In the genomic region with DNA sequence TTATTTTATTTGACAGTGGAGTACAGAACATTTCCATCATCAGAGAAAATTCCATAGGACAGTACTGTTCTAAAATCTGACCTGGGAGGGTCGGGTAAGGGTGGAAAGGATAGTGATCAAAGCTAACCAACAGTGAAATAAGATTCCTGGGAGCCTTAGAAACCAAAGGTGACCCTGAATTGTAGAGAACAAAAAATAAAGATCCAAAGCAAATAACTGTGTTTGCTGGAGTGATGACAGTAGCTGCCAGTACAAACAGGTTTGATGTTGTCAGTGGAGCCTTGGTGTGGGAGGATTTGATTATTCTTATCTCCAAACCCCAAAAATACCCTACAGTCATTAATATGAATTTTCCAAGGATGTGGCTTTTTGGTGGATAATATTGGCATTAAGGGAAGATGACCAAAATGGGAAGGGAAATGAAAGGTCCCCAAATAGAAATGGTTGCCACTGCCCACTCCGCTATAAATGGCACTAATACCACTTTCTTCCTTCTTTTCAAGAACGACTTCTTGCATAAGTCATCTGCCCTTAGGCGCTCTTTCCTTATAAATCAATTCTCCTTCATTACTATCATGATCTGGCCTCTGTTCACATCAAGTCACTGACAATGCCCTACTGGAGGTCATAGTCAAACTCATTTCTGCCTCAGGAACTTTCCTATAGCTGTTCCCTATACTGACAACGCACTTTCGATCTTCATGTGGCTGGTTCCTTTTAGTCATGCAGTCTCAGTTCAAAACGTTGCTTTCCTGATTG, we compare ENCODE assay signal across 32 cellular contexts. TPM values are rescaled to one million over a fixed set of nuclear protein-coding genes. Genes with fewer than 3 reads are reported as not detected.
DNase-seq lines count a peak whose midpoint lies in the region; ATAC-seq and TF ChIP-seq lines count a peak whose summit lies in the region.
"Had no signal": no experiment of that assay in that cellular context is flagged by ENCODE, and none has a peak within 500 bp of the region (broad histone marks: within the 10 kb centered on the region; RNA-seq: fewer than 3 reads in every experiment).

No MANE protein-coding gene starts in this region.

- peak; percentile 27 for ATAC-seq in PC-3
- ATAC-seq: heart left ventricle, pancreas, Right ventricle myocardium inferior had no signal

- CTCF ChIA-PET in mammary epithelial cell (lab: Charles Lee; ENCODE audit: low non-redundant PET) (no interaction called here), PC-3 (lab: Charles Lee) (no interaction called here)

- H3K79me2 ChIP-seq in mammary epithelial cell (ENCODE audit: insufficient read depth, low read length) (no peaks in the 10 kb centered on the region), PC-3 (ENCODE audit: low read length) (no peaks in the 10 kb centered on the region)

- no peaks in the 10 kb centered on the region for H3K9me3 ChIP-seq in breast epithelium
- H3K9me3 ChIP-seq in mammary epithelial cell (replicated peaks; ENCODE audit: insufficient read depth, low read length), result no peaks in the 10 kb centered on the region
- H3K9me3 ChIP-seq in PC-3 (ENCODE audit: low read length), result no peaks in the 10 kb centered on the region
- H3K9me3 ChIP-seq in esophagus squamous epithelium, result no peaks in the 10 kb centered on the region
- H3K9me3 ChIP-seq: BE2C, colonic mucosa, heart left ventricle, pancreas, stomach, tibial artery had no signal

- H3K27me3 ChIP-seq in breast epithelium (no peaks in the 10 kb centered on the region), mammary epithelial cell (ENCODE audit: insufficient read depth, low read length) (no peaks in the 10 kb centered on the region), PC-3 (ENCODE audit: low read length) (no peaks in the 10 kb centered on the region), esophagus squamous epithelium (peaks cover 0 to 3% (median 0%) of the 10 kb centered on the region in 4 donors)
- H3K27me3 ChIP-seq: BE2C, colonic mucosa, heart left ventricle, MG63, pancreas, stomach had no signal

- 61% methylated on average over 7 of the region's 7 CpGs for WGBS in mammary epithelial cell (ENCODE audit: low coverage, missing lambda C conversion rate)
- 32 to 45% methylated on average over 7 of the region's 7 CpGs for WGBS in esophagus squamous epithelium, 2 donors

- no peaks in the 10 kb centered on the region for H3F3A ChIP-seq in PC-3 (ENCODE audit: low read length, unreplicated experiment)

- H3K9me2 ChIP-seq in PC-3 (replicated peaks; ENCODE audit: low read length), result no peaks in the 10 kb centered on the region

- H3K4me2 ChIP-seq in mammary epithelial cell (ENCODE audit: insufficient read depth, low read depth, low read length) (no peak overlapping the region), PC-3 (ENCODE audit: low read length) (no peak overlapping the region)

- BruUV-seq in mammary epithelial cell (replicated peaks; lab: Mats Ljungman, UMichigan), result no TSS peak
- BruUV-seq in PC-3 (replicated peaks; lab: Mats Ljungman, UMichigan), result no TSS peak

- in situ Hi-C loops in mammary epithelial cell (cut with MboI; ENCODE audit: low sequenced_read_pairs in 2 of 2), result no loop called here

- H3K4me3 ChIP-seq in breast epithelium (no peak overlapping the region), mammary epithelial cell (replicated peaks in 1 of 3; ENCODE audit: insufficient read depth in 1 of 3, low read depth in 2 of 3, low read length in 3 of 3) (no peak overlapping the region), PC-3 (ENCODE audit: low read length) (no peak overlapping the region), esophagus squamous epithelium (no peak overlapping the region)
- H3K4me3 ChIP-seq: colonic mucosa, heart left ventricle, lung, MG63, pancreas, stomach, tibial artery had no signal

- peak overlapping the region; percentile 9 to 33 for H3K27ac ChIP-seq in breast epithelium
- H3K27ac ChIP-seq in mammary epithelial cell (ENCODE audit: insufficient read depth, low read depth, low read length), result no peak overlapping the region
- peak overlapping the region; percentile 56 for H3K27ac ChIP-seq in PC-3 (ENCODE audit: low read length)
- H3K27ac ChIP-seq in esophagus squamous epithelium, result peak overlapping the region in 3 of 4 donors; percentile 59 to 90 (median 59)
- H3K27ac ChIP-seq: colonic mucosa, heart left ventricle, pancreas, stomach, tibial artery had no signal

- intact Hi-C loops in breast epithelium (cut with DNase I; ENCODE audit: low total_unique reads), result no loop called here
- intact Hi-C loops in mammary epithelial cell (cut with micrococcal nuclease), result no loop called here
- intact Hi-C loops in PC-3 (cut with micrococcal nuclease), result no loop called here
- intact Hi-C loops in esophagus squamous epithelium (cut with DNase I), result no loop called here
- intact Hi-C loops in cardiac septum (cut with DNase I), result no loop called here

- dilution Hi-C loops in mammary epithelial cell (cut with HindIII; ENCODE audit: low sequenced_read_pairs), result no loop called here

- H3K4me1 ChIP-seq in breast epithelium, result no peaks in the 10 kb centered on the region
- H3K4me1 ChIP-seq in mammary epithelial cell (ENCODE audit: insufficient read depth, low read length), result no peaks in the 10 kb centered on the region
- peaks cover 36% of the 10 kb centered on the region for H3K4me1 ChIP-seq in PC-3 (ENCODE audit: insufficient read depth, low read length)
- peaks cover 0 to 93% (median 7%) of the 10 kb centered on the region in 3 donors for H3K4me1 ChIP-seq in esophagus squamous epithelium
- H3K4me1 ChIP-seq: BE2C, colonic mucosa, heart left ventricle, pancreas, stomach, tibial artery had no signal

- H3K9ac ChIP-seq in mammary epithelial cell (ENCODE audit: insufficient read depth, low read length) (no peak overlapping the region), PC-3 (ENCODE audit: low read length) (no peak overlapping the region)

- TF ChIP-seq CTCF in breast epithelium (IDR thresholded peaks at IDR 0.05) (no peak), mammary epithelial cell (conservative IDR thresholded peaks at IDR 0.05 in 1 of 2, IDR thresholded peaks at IDR 0.05 in 1 of 2; ENCODE audit: extremely low read depth in 1 of 2, insufficient read depth in 1 of 2, low read depth in 1 of 2, low read length in 2 of 2) (no peak), PC-3 (conservative IDR thresholded peaks at IDR 0.05; ENCODE audit: low read depth, low read length) (no peak), esophagus squamous epithelium (IDR thresholded peaks at IDR 0.05) (no peak)

- H3K36me3 ChIP-seq in breast epithelium (no peaks in the 10 kb centered on the region), mammary epithelial cell (ENCODE audit: insufficient read depth, low read length) (no peaks in the 10 kb centered on the region), PC-3 (ENCODE audit: low read depth, low read length) (peaks cover 7% of the 10 kb centered on the region; the same call in 1 of the 2 replicates), esophagus squamous epithelium (peaks cover 0 to 26% (median 0%) of the 10 kb centered on the region in 3 donors)
- H3K36me3 ChIP-seq: BE2C, colonic mucosa, heart left ventricle, MG63, tibial artery had no signal

- H4K20me1 ChIP-seq in mammary epithelial cell (ENCODE audit: insufficient read depth, low read length), result no peaks in the 10 kb centered on the region
- no peaks in the 10 kb centered on the region for H4K20me1 ChIP-seq in PC-3 (ENCODE audit: low read length)

- POLR2A ChIA-PET in PC-3 (lab: Charles Lee; ENCODE audit: unreplicated experiment), result no interaction called here

- H2AFZ ChIP-seq in mammary epithelial cell (ENCODE audit: low read depth, low read length) (no peak overlapping the region), PC-3 (ENCODE audit: low read length) (no peak overlapping the region)

- TF ChIP-seq POLR2A in breast epithelium (IDR thresholded peaks at IDR 0.05) (no peak), esophagus squamous epithelium (IDR thresholded peaks at IDR 0.05) (no peak)

- DNase-seq in breast epithelium (ENCODE audit: low spot score in 2 of 2) (no peak), mammary epithelial cell (no peak), PC-3 (peak; percentile 52), esophagus squamous epithelium (lab: John Stamatoyannopoulos, UW) (no peak), NCI-H226 (no peak), cardiac septum (ENCODE audit: low spot score) (no peak), SHP77 (lab: John Stamatoyannopoulos, UW) (no peak), Kasumi-1 (lab: John Stamatoyannopoulos, UW) (no peak)
- DNase-seq: ACHN; activated B cell treated with CpG ODN at 0.5 μM for 24 hours; activated CD4-positive, alpha-beta T cell treated with anti-CD3 and anti-CD28 coated beads, Interleukin-2, amount 50 U/mL, for 4 hours; anterior cingulate cortex; BE2C; colonic mucosa; DMS79 treated with DMSO at 0.1 percent for 48 hours; effector CD8-positive, alpha-beta T cell; erythroblast; foreskin fibroblast; H9; heart left ventricle; MG63; NCI-H1436 treated with DMSO at 0.1 percent for 48 hours; NCI-H2171 treated with DMSO at 0.1 percent for 48 hours; NCI-H526 treated with DMSO at 0.1 percent for 48 hours; nephron progenitor cell; pancreas; stimulated activated CD4-positive, alpha-beta T cell treated with anti-CD3 and anti-CD28 coated beads, Interleukin-2, amount 100 ng/mL, for 24 hours; stomach; tibial artery had no signal

RNA-seq across cellular contexts. Expression of gene EHF, which starts 44.4 kb away (rescaled TPM):
- total RNA-seq in breast epithelium, result 100 to 1,000 TPM in 2 of 3 donors, under 1 TPM in 1; 0.16 to 392 (median 132) TPM
- 10 to 100 TPM in 1 of 2 donors, 1 to 10 TPM in 1; 9.7 to 41.9 TPM for total RNA-seq in mammary epithelial cell
- 6.4 TPM for polyA plus RNA-seq in mammary epithelial cell
- 5.1 TPM for polyA minus RNA-seq in mammary epithelial cell
- total RNA-seq in PC-3 (2014; rRNA removed), result 29.0 and 37.0 TPM in 2 replicates
- 100 to 1,000 TPM; 265 to 388 (median 325) TPM for total RNA-seq in esophagus squamous epithelium
- 0.08 TPM for total RNA-seq in cardiac septum
- total RNA-seq: H9, OCI-LY7 had no signal
